ENCODE assay signal across 8 cellular contexts in genomic region chr15:91942676-91943417, GRCh38.
A peak's percentile ranks its signal among the peaks of the same experiment; 100 is the strongest.
DNase-seq lines count a peak whose midpoint lies in the region; ATAC-seq and TF ChIP-seq lines count a peak whose summit lies in the region.

No MANE protein-coding gene starts in this region.

- H3K9me3 Mint-ChIP-seq in activated CD8-positive, alpha-beta T cell treated with anti-CD3 and anti-CD28 coated beads for 36 hours: no peaks in the 10 kb centered on the region

- no peak overlapping the region for H3K4me3 ChIP-seq in AG09309 (ENCODE audit: control insufficient read depth, low read depth, low read length)

- no peak overlapping the region for H3K4me3 Mint-ChIP-seq in activated CD8-positive, alpha-beta T cell treated with anti-CD3 and anti-CD28 coated beads for 36 hours

- DNase-seq in AG09309 (ENCODE audit: low read depth) (peak; percentile 83), MV-4-11 (lab: John Stamatoyannopoulos, UW) (peak; percentile 98), foreskin melanocyte (peak; percentile 57), renal cortical epithelial cell (ENCODE audit: low read depth) (peak; percentile 98), SHP77 treated with DMSO at 0.1 percent for 48 hours (lab: John Stamatoyannopoulos, UW) (no peak)
- peak; percentile 46 for DNase-seq in activated CD8-positive, alpha-beta T cell treated with anti-CD3 and anti-CD28 coated beads for 36 hours

- ATAC-seq in GM19025 (IDR thresholded peaks at IDR 0.05; ENCODE audit: low read depth, unreplicated experiment) (peak; percentile 47), HG03025 (IDR thresholded peaks at IDR 0.05; ENCODE audit: low FRiP score, unreplicated experiment) (no peak)
- peak; percentile 77 for ATAC-seq in activated CD8-positive, alpha-beta T cell treated with anti-CD3 and anti-CD28 coated beads for 36 hours

- no peaks in the 10 kb centered on the region for H3K36me3 Mint-ChIP-seq in activated CD8-positive, alpha-beta T cell treated with anti-CD3 and anti-CD28 coated beads for 36 hours (ENCODE audit: low read depth)

- intact Hi-C loops in activated CD8-positive, alpha-beta T cell treated with anti-CD3 and anti-CD28 coated beads for 36 hours (cut with micrococcal nuclease): no loop called here

- H3K27me3 Mint-ChIP-seq in activated CD8-positive, alpha-beta T cell treated with anti-CD3 and anti-CD28 coated beads for 36 hours: peaks cover 2% of the 10 kb centered on the region

- CTCF ChIA-PET in activated CD8-positive, alpha-beta T cell treated with anti-CD3 and anti-CD28 coated beads for 36 hours (lab: Charles Lee): interaction anchor here (0.8 to 2.5 kb wide), 3 partner anchors 39 to 236 kb away, joined by 3 to 20 read pairs (median 13); no protein-coding TSS in a partner anchor

- POLR2A ChIA-PET in activated CD8-positive, alpha-beta T cell treated with anti-CD3 and anti-CD28 coated beads for 36 hours (lab: Charles Lee): interaction anchor here (0.6 kb wide), 1 partner anchor 116 kb away, joined by 3 read pairs; no protein-coding TSS in a partner anchor

- peak overlapping the region; percentile 27 for H3K27ac Mint-ChIP-seq in activated CD8-positive, alpha-beta T cell treated with anti-CD3 and anti-CD28 coated beads for 36 hours

- H3K4me1 Mint-ChIP-seq in activated CD8-positive, alpha-beta T cell treated with anti-CD3 and anti-CD28 coated beads for 36 hours (ENCODE audit: low read depth): peaks cover 23% of the 10 kb centered on the region

- TF ChIP-seq CTCF in AG09309 (IDR thresholded peaks at IDR 0.05; ENCODE audit: control insufficient read depth, insufficient read depth, low read depth, low read length, missing control alignments): no peak
- TF ChIP-seq CTCF in activated CD8-positive, alpha-beta T cell treated with anti-CD3 and anti-CD28 coated beads for 36 hours (IDR thresholded peaks at IDR 0.05): no peak
